In the genomic region with DNA sequence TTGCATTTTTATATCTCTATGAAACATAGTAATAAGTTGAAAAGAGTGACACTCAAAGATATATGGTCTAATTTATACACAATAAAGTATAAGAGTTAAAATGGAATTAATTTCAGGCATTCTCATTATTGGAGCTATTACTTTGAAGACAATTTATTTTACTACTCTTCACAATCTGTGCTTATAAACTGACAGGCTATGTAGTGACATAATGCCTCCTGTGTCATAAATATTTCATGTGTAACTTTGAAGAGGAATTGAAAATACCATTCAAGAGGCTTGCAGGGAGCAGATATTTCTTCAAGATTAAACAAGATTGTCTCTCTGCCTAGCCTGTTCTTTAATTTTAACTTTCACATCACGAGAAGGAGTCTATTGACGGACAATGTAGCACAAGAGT, we compare ENCODE assay signal across 25 cellular contexts.
"Had no signal": no experiment of that assay in that cellular context is flagged by ENCODE, and none has a peak within 500 bp of the region (broad histone marks: within the 10 kb centered on the region; RNA-seq: fewer than 3 reads in every experiment).

No MANE protein-coding gene starts in this region.

- H3K9me3 ChIP-seq: prostate gland, testis, tibial artery had no signal

- H3K4me3 ChIP-seq: coronary artery, esophagus squamous epithelium, heart right ventricle, left lung, mucosa of descending colon, neural progenitor cell, prostate gland, skin epidermis, spleen, testis, tibial artery had no signal

- H2AFZ ChIP-seq: neural progenitor cell had no signal

- H3K9ac ChIP-seq: neural progenitor cell had no signal

- H3K36me3 ChIP-seq: esophagus squamous epithelium, heart right ventricle, left lung, neural progenitor cell, prostate gland, spleen, tibial artery had no signal

- H3K27me3 ChIP-seq: esophagus squamous epithelium, heart right ventricle, left lung, neural progenitor cell, spleen, testis, tibial artery had no signal

- DNase-seq: dermis blood vessel endothelial cell; effector memory CD8-positive, alpha-beta T cell; erythroblast; esophagus squamous epithelium; foreskin melanocyte; glutamatergic neuron; heart right ventricle; hippocampal formation; left cardiac atrium; left lung; mesenchymal stem cell; mucosa of descending colon; naive B cell; nucleus accumbens; right cardiac atrium; spleen; stimulated activated CD4-positive, alpha-beta T cell treated with anti-CD3 and anti-CD28 coated beads, Interleukin-4, amount 100 ng/mL, for 4 hours; stimulated activated naive CD8-positive, alpha-beta T cell treated with anti-CD3 and anti-CD28 coated beads, Interleukin-15, Interleukin-2, amounts not matched to agents 100 U/mL and 50 U/mL, for 24 hours; substantia nigra; testis; tibial artery had no signal

- H3K4me2 ChIP-seq: neural progenitor cell had no signal

- H3K27ac ChIP-seq: coronary artery, esophagus squamous epithelium, heart right ventricle, left lung, neural progenitor cell, prostate gland, skin epidermis, spleen, testis, tibial artery had no signal
